In the genomic region with DNA sequence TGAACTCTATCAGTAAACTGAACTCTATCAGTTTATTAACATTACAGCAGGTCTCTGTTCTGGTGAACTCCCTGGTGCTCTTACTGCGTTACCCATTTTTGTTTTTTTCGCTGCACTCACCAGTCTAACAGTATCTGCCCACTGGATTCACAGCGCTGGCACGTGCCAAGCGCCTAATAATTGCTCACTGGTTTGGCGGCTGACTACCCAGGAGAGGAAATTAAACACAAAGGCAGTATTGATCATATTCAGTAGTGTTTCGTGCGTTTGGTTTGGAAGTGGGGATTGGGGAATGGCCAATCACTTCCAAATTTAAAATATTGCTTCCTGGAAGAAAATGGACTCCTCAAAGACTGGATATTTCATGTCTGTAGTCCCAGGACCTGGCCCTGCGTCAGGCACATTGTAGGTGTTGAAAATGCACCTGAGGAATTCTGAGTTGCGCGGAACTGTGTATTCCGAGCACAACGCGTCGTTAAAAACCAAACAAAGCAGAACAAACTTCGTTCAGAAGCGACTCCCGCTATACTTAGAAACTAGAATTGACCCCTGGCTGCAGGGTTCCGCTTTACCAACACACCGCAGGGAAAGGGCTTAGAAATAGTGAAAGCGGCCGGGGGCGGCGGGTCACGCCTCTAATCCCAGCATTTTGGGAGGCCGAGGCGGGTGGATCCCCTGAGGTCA, we compare ENCODE assay signal across 8 cellular contexts. TPM values are rescaled to one million over a fixed set of nuclear protein-coding genes. Genes with fewer than 3 reads are reported as not detected.
DNase-seq lines count a peak whose midpoint lies in the region; ATAC-seq and TF ChIP-seq lines count a peak whose summit lies in the region.

No MANE protein-coding gene starts in this region.

- H3K27ac ChIP-seq in HUES48 (ENCODE audit: low read depth, low read length) (peak overlapping the region; percentile 79), SU-DHL-6 (ENCODE audit: low read depth, low read length) (peak overlapping the region; percentile 71), spleen (peak overlapping the region; percentile 91 to 99 (median 96))

- H3K9ac ChIP-seq in HUES48 (ENCODE audit: low read depth, low read length) = peak overlapping the region; percentile 98
- H3K9ac ChIP-seq in SU-DHL-6 (ENCODE audit: low read length) = peak overlapping the region; percentile 79

- H3K79me2 ChIP-seq in SU-DHL-6 (ENCODE audit: insufficient read depth, low read length) = peaks cover 23% of the 10 kb centered on the region

- H3K27me3 ChIP-seq in HUES48 (ENCODE audit: control insufficient read depth, insufficient read depth, low read length) (no peaks in the 10 kb centered on the region), SU-DHL-6 (ENCODE audit: low read length) (no peaks in the 10 kb centered on the region), spleen (replicated peaks in 1 of 7) (no peaks in the 10 kb centered on the region)

- H3K4me2 ChIP-seq in SU-DHL-6 (ENCODE audit: low read depth, low read length, poor library complexity, severe bottlenecking) = peak overlapping the region; percentile 68

- BruUV-seq in MCF 10A (replicated peaks; lab: Mats Ljungman, UMichigan) = no TSS peak

- peaks cover 35% of the 10 kb centered on the region for H4K20me1 ChIP-seq in SU-DHL-6 (ENCODE audit: low read depth, low read length)

- H3K4me1 ChIP-seq in HUES48 (ENCODE audit: control insufficient read depth, insufficient read depth, low read length) = peaks cover 13% of the 10 kb centered on the region
- peaks cover 23 to 48% (median 38%) of the 10 kb centered on the region in 6 donors for H3K4me1 ChIP-seq in spleen

- DNase-seq in DMS153 treated with DMSO at 0.1 percent for 48 hours (lab: John Stamatoyannopoulos, UW; ENCODE audit: unreplicated experiment) = peak; percentile 26
- peak; percentile 67 for DNase-seq in MCF 10A (ENCODE audit: unreplicated experiment)
- peak; percentile 57 for DNase-seq in islet precursor cell
- DNase-seq in spleen = peak; percentile 88
- DNase-seq in NCI-H128 (lab: John Stamatoyannopoulos, UW; ENCODE audit: unreplicated experiment) = no peak

- H3F3A ChIP-seq in SU-DHL-6 (ENCODE audit: insufficient read depth) = peaks cover 52% of the 10 kb centered on the region

- TF ChIP-seq CTCF in SU-DHL-6 (IDR thresholded peaks at IDR 0.05; ENCODE audit: insufficient read depth, low read length, poor library complexity, severe bottlenecking) = no peak
- TF ChIP-seq CTCF in MCF 10A (IDR thresholded peaks at IDR 0.05; ENCODE audit: unreplicated experiment) = no peak
- no peak for TF ChIP-seq CTCF in spleen (IDR thresholded peaks at IDR 0.05 in 8 of 11, conservative IDR thresholded peaks at IDR 0.05 in 3 of 11)

- intact Hi-C loops in MCF 10A (cut with micrococcal nuclease) (loop anchor here (5.0 to 10.0 kb wide), 2 partner anchors 286 to 891 kb away; no protein-coding TSS in a partner anchor), spleen (cut with DNase I; ENCODE audit: low total_unique reads) (no loop called here)

- H3K27ac Mint-ChIP-seq in MCF 10A (ENCODE audit: low read depth, unreplicated experiment) = peak overlapping the region; percentile 99

- CTCF ChIA-PET in MCF 10A (lab: Yijun Ruan, JAX) = interaction anchor here (0.6 to 5.8 kb wide), 7 partner anchors 14 to 693 kb away, joined by 3 to 68 read pairs (median 4); a partner anchor contains a TSS

- POLR2A ChIA-PET in MCF 10A (lab: Yijun Ruan, JAX) = interaction anchor here (0.8 to 12.5 kb wide), 18 partner anchors 10 to 1140 kb away, joined by 3 to 217 read pairs (median 8); a partner anchor contains a TSS

- ATAC-seq in GM21381 (IDR thresholded peaks at IDR 0.05; ENCODE audit: unreplicated experiment) = peak; percentile 33

- peaks cover 25% of the 10 kb centered on the region for H3K4me1 Mint-ChIP-seq in MCF 10A (ENCODE audit: insufficient read depth, unreplicated experiment)

- H3K36me3 ChIP-seq in HUES48 (ENCODE audit: control insufficient read depth, insufficient read depth, low read length) (peaks cover 36% of the 10 kb centered on the region), SU-DHL-6 (ENCODE audit: low read length) (peaks cover 37% of the 10 kb centered on the region), spleen (peaks cover 0 to 33% (median 24%) of the 10 kb centered on the region in 6 donors)

- H2AFZ ChIP-seq in SU-DHL-6 (ENCODE audit: low read depth, low read length, severe bottlenecking) = peak overlapping the region; percentile 74

- H3K9me3 Mint-ChIP-seq in MCF 10A (ENCODE audit: unreplicated experiment) = no peaks in the 10 kb centered on the region

- H3K9me2 ChIP-seq in SU-DHL-6 (replicated peaks; ENCODE audit: insufficient read depth, low read length) = no peaks in the 10 kb centered on the region

- peaks cover 45% of the 10 kb centered on the region for H3K36me3 Mint-ChIP-seq in MCF 10A (ENCODE audit: insufficient read depth, unreplicated experiment)

- H3K4me3 ChIP-seq in HUES48 (ENCODE audit: low read depth, low read length) = peak overlapping the region; percentile 97
- H3K4me3 ChIP-seq in SU-DHL-6 (ENCODE audit: insufficient read depth, low read length, poor library complexity, severe bottlenecking) = peak overlapping the region; percentile 75
- H3K4me3 ChIP-seq in spleen = peak overlapping the region; percentile 89 to 96 (median 93)

- peak overlapping the region; percentile 96 for H3K4me3 Mint-ChIP-seq in MCF 10A (ENCODE audit: unreplicated experiment)

- H3K27me3 Mint-ChIP-seq in MCF 10A (ENCODE audit: insufficient read depth, unreplicated experiment) = no peaks in the 10 kb centered on the region

- TF ChIP-seq POLR2A in spleen (IDR thresholded peaks at IDR 0.05) = peak in 1 of 3 donors; percentile 71

- H3K9me3 ChIP-seq in HUES48 (ENCODE audit: control insufficient read depth, insufficient read depth, low read length) (no peaks in the 10 kb centered on the region), SU-DHL-6 (ENCODE audit: insufficient read depth, low read length) (no peaks in the 10 kb centered on the region), spleen (no peaks in the 10 kb centered on the region)

- WGBS in spleen, 5 donors = 0 to 1% (median 1%) methylated on average over 27 of the region's 27 CpGs

RNA-seq across cellular contexts. Expression of a gene that starts 1.1 kb away (rescaled TPM):
- total RNA-seq in MCF 10A (2022) (2,392 and 2,805 TPM in 2 replicates), spleen (1,000 to 10,000 TPM; 1,001 to 1,609 (median 1,342) TPM)
- polyA plus RNA-seq in spleen = 1,000 to 10,000 TPM; 3,955 to 4,556 (median 4,295) TPM

RNA-seq across cellular contexts. Expression of a gene that starts 14.9 kb away (rescaled TPM):
- 19.5 and 21.0 TPM in 2 replicates for total RNA-seq in MCF 10A (2022)
- total RNA-seq in spleen = 10 to 100 TPM in 4 of 7 donors, 1 to 10 TPM in 3; 6.0 to 19.1 (median 11.2) TPM
- polyA plus RNA-seq in spleen = 10 to 100 TPM in 2 of 3 donors, 1 to 10 TPM in 1; 6.2 to 15.0 (median 12.0) TPM

RNA-seq across cellular contexts. Expression of a gene that starts 55.6 kb away (rescaled TPM):
- total RNA-seq in MCF 10A (2022) (not detected in 2 replicates), spleen (100 to 1,000 TPM in 5 of 7 donors, 10 to 100 TPM in 2; 65.9 to 349 (median 173) TPM)
- 10 to 100 TPM; 15.4 to 37.1 (median 26.0) TPM for polyA plus RNA-seq in spleen

Comparison
In these comparisons a context has a peak if more than half of its experiments do, and no peak if none do; other contexts are left out.
1. RNA of a gene that starts 55.6 kb away (total RNA-seq): 65.9 to 349 TPM in spleen; not detected in MCF 10A; every median in the first group is over 10 times any median in the second.
2. Peak in every context shown above with its lines, with median percentiles within 50 percentile points of each other: H3K27ac ChIP-seq and H3K4me3 ChIP-seq.